9 cellular contexts compared by ENCODE assay signal in genomic region chr18:52504589-52504988, GRCh38.
"Had no signal": no experiment of that assay in that cellular context is flagged by ENCODE, and none has a peak within 500 bp of the region (broad histone marks: within the 10 kb centered on the region; RNA-seq: fewer than 3 reads in every experiment).

No MANE protein-coding gene starts in this region.

- H3K9me3 Mint-ChIP-seq: H9 had no signal

- H3K27ac ChIP-seq: GM23248, HL-60 had no signal

- DNase-seq: GM23248, H9, HCEC 1CT, IMR-90, KG1 had no signal

- FAIRE-seq: H1, H54, K562 had no signal

- H3K4me3 Mint-ChIP-seq: H9 had no signal

- H2AFZ ChIP-seq: GM23248 had no signal

- H3K9ac ChIP-seq: GM23248 had no signal

- ATAC-seq: K562 had no signal

- H3K27ac Mint-ChIP-seq: H9 had no signal

- H3K4me3 ChIP-seq: GM23248, K562 had no signal
